Comparison of ENCODE assay signal across 10 cellular contexts in genomic region chr10:73480158-73480557, GRCh38. TPM values are rescaled to one million over a fixed set of nuclear protein-coding genes. Genes with fewer than 3 reads are reported as not detected.
DNase-seq lines count a peak whose midpoint lies in the region; ATAC-seq lines count a peak whose summit lies in the region.
"Had no signal": no experiment of that assay in that cellular context is flagged by ENCODE, and none has a peak within 500 bp of the region (broad histone marks: within the 10 kb centered on the region; RNA-seq: fewer than 3 reads in every experiment).

No MANE protein-coding gene starts in this region.

- H3K36me3 Mint-ChIP-seq in activated T-cell treated with anti-CD3 and anti-CD28 coated beads, Interleukin-2, amount 50 U/mL, for 4 hours (ENCODE audit: insufficient read depth), result peaks cover 22% of the 10 kb centered on the region
- peaks cover 36% of the 10 kb centered on the region for H3K36me3 Mint-ChIP-seq in central memory CD8-positive, alpha-beta T cell (ENCODE audit: insufficient read depth)
- H3K36me3 Mint-ChIP-seq in stimulated activated memory B cell treated with anti-CD40 and anti-IgM and Interleukin-4, amounts not matched to agents 10 μg/mL and 1 μg/mL and 100 μg/mL, for 72 hours, result peaks cover 24% of the 10 kb centered on the region

- no peak for DNase-seq in activated T-cell treated with anti-CD3 and anti-CD28 coated beads, Interleukin-2, amount 50 U/mL, for 4 hours
- DNase-seq in activated T-cell treated with anti-CD3 and anti-CD28 coated beads, Interleukin-2, amount 50 U/mL, for 48 hours, result no peak
- DNase-seq in LHCN-M2 (ENCODE audit: low read depth) (peak; percentile 56), SKM-1 treated with dmso at 0.1 percent for 144 hours (lab: John Stamatoyannopoulos, UW; ENCODE audit: unreplicated experiment) (no peak), NCI-H526 treated with DMSO at 0.1 percent for 48 hours (lab: John Stamatoyannopoulos, UW) (no peak)
- DNase-seq in central memory CD8-positive, alpha-beta T cell (ENCODE audit: low spot score in 2 of 2), result no peak
- DNase-seq: hippocampal formation, Karpas-422 had no signal

- peak; percentile 84 to 85 for ATAC-seq in activated T-cell treated with anti-CD3 and anti-CD28 coated beads, Interleukin-2, amount 50 U/mL, for 4 hours
- ATAC-seq in central memory CD8-positive, alpha-beta T cell (replicated peaks; ENCODE audit: extremely low read depth, poor library complexity, severe bottlenecking), result no peak
- ATAC-seq in stimulated activated memory B cell treated with anti-CD40 and anti-IgM and Interleukin-4, amounts not matched to agents 10 μg/mL and 1 μg/mL and 100 μg/mL, for 72 hours, result peak; percentile 59
- no peak for ATAC-seq in HG03342 (IDR thresholded peaks at IDR 0.05; ENCODE audit: unreplicated experiment)

- H3K27me3 Mint-ChIP-seq in activated T-cell treated with anti-CD3 and anti-CD28 coated beads, Interleukin-2, amount 50 U/mL, for 4 hours (ENCODE audit: low read depth), result no peaks in the 10 kb centered on the region
- no peaks in the 10 kb centered on the region for H3K27me3 Mint-ChIP-seq in central memory CD8-positive, alpha-beta T cell
- H3K27me3 Mint-ChIP-seq in stimulated activated memory B cell treated with anti-CD40 and anti-IgM and Interleukin-4, amounts not matched to agents 10 μg/mL and 1 μg/mL and 100 μg/mL, for 72 hours, result no peaks in the 10 kb centered on the region

- no peaks in the 10 kb centered on the region for H3K9me3 Mint-ChIP-seq in activated T-cell treated with anti-CD3 and anti-CD28 coated beads, Interleukin-2, amount 50 U/mL, for 4 hours
- no peaks in the 10 kb centered on the region for H3K9me3 Mint-ChIP-seq in central memory CD8-positive, alpha-beta T cell
- no peaks in the 10 kb centered on the region for H3K9me3 Mint-ChIP-seq in stimulated activated memory B cell treated with anti-CD40 and anti-IgM and Interleukin-4, amounts not matched to agents 10 μg/mL and 1 μg/mL and 100 μg/mL, for 72 hours

- H3K27ac Mint-ChIP-seq in central memory CD8-positive, alpha-beta T cell (ENCODE audit: low read depth), result no peak overlapping the region
- no peak overlapping the region for H3K27ac Mint-ChIP-seq in stimulated activated memory B cell treated with anti-CD40 and anti-IgM and Interleukin-4, amounts not matched to agents 10 μg/mL and 1 μg/mL and 100 μg/mL, for 72 hours

- no peak overlapping the region for H3K4me3 Mint-ChIP-seq in activated T-cell treated with anti-CD3 and anti-CD28 coated beads, Interleukin-2, amount 50 U/mL, for 4 hours
- peak overlapping the region; percentile 13 for H3K4me3 Mint-ChIP-seq in central memory CD8-positive, alpha-beta T cell
- peak overlapping the region; percentile 26 for H3K4me3 Mint-ChIP-seq in stimulated activated memory B cell treated with anti-CD40 and anti-IgM and Interleukin-4, amounts not matched to agents 10 μg/mL and 1 μg/mL and 100 μg/mL, for 72 hours

- peaks cover 25% of the 10 kb centered on the region for H3K4me1 Mint-ChIP-seq in activated T-cell treated with anti-CD3 and anti-CD28 coated beads, Interleukin-2, amount 50 U/mL, for 4 hours (ENCODE audit: low read depth)
- peaks cover 12% of the 10 kb centered on the region for H3K4me1 Mint-ChIP-seq in central memory CD8-positive, alpha-beta T cell
- peaks cover 17% of the 10 kb centered on the region for H3K4me1 Mint-ChIP-seq in stimulated activated memory B cell treated with anti-CD40 and anti-IgM and Interleukin-4, amounts not matched to agents 10 μg/mL and 1 μg/mL and 100 μg/mL, for 72 hours

RNA-seq across cellular contexts. Expression of gene PPP3CB, which starts 15.7 kb away (rescaled TPM):
- total RNA-seq in activated T-cell treated with anti-CD3 and anti-CD28 coated beads, Interleukin-2, amount 50 U/mL, for 4 hours, result 10 to 100 TPM; 35.0 to 38.0 (median 37.6) TPM
- 23.3 and 35.7 TPM in 2 replicates for total RNA-seq in LHCN-M2 (2014; rRNA removed)
- 36.5 TPM for polyA plus RNA-seq in LHCN-M2 (2012)

RNA-seq across cellular contexts. Expression of gene MSS51, which starts 46.8 kb away (rescaled TPM):
- 1 to 10 TPM in 1 of 3 donors, under 1 TPM in 2; 0.76 to 1.3 (median 0.95) TPM for total RNA-seq in activated T-cell treated with anti-CD3 and anti-CD28 coated beads, Interleukin-2, amount 50 U/mL, for 4 hours
- total RNA-seq in LHCN-M2 (2014; rRNA removed), result 1.4 and 2.5 TPM in 2 replicates
- 0.44 TPM for polyA plus RNA-seq in LHCN-M2 (2012)

Comparison
In these comparisons a context has a peak if more than half of its experiments do, and no peak if none do; other contexts are left out.
1. ATAC-seq: peak in activated T-cell treated with anti-CD3 and anti-CD28 coated beads, Interleukin-2, amount 50 U/mL, for 4 hours (2 of 2) and stimulated activated memory B cell treated with anti-CD40 and anti-IgM and Interleukin-4, amounts not matched to agents 10 μg/mL and 1 μg/mL and 100 μg/mL, for 72 hours (single experiment); none in central memory CD8-positive, alpha-beta T cell (single experiment) and HG03342 (single experiment).